ENCODE assay signal across 39 cellular contexts in genomic region chr7:104903781-104904180, GRCh38.
"Had no signal": no experiment of that assay in that cellular context is flagged by ENCODE, and none has a peak within 500 bp of the region (broad histone marks: within the 10 kb centered on the region; RNA-seq: fewer than 3 reads in every experiment).

No MANE protein-coding gene starts in this region.

- H3K9me3 ChIP-seq: adrenal gland, ascending aorta, body of pancreas, breast epithelium had no signal

- H3K36me3 ChIP-seq: adrenal gland, ascending aorta, brain microvascular endothelial cell, breast epithelium, cardiac muscle cell had no signal

- DNase-seq: activated effector memory CD4-positive, alpha-beta T cell treated with anti-CD3 and anti-CD28 coated beads, Interleukin-2, amount 50 U/mL, for 16 hours; activated effector memory CD4-positive, alpha-beta T cell treated with Interleukin-2 at 50 U/mL for 16 hours; activated gamma-delta T cell; activated gamma-delta T cell treated with Interleukin-2 at 50 U/mL for 16 hours; activated naive CD4-positive, alpha-beta T cell; activated naive CD4-positive, alpha-beta T cell treated with anti-CD3 and anti-CD28 coated beads for 36 hours; activated naive CD4-positive, alpha-beta T cell treated with anti-CD3 and anti-CD28 coated beads, Interleukin-2, amount 10 ng/mL, durations not matched to agents 7 days and 5 days; activated naive CD4-positive, alpha-beta T cell treated with anti-CD3 and anti-CD28 coated beads, Interleukin-2, amount 50 U/mL, for 16 hours; activated naive CD4-positive, alpha-beta T cell treated with Interleukin-2 at 50 U/mL for 16 hours; activated naive CD8-positive, alpha-beta T cell treated with anti-CD3 and anti-CD28 coated beads for 36 hours; activated naive CD8-positive, alpha-beta T cell treated with anti-CD3 and anti-CD28 coated beads, Interleukin-2, amount 10 ng/mL, durations not matched to agents 7 days and 5 days; activated naive CD8-positive, alpha-beta T cell treated with anti-CD3 and anti-CD28 coated beads, Interleukin-2, amount 50 U/mL, for 24 hours; activated T-cell treated with anti-CD3 and anti-CD28 coated beads, Interleukin-2, amount 50 U/mL, for 1 hour; activated T-cell treated with anti-CD3 and anti-CD28 coated beads, Interleukin-2, amount 50 U/mL, for 24 hours; activated T-cell treated with anti-CD3 and anti-CD28 coated beads, Interleukin-2, amount 50 U/mL, for 4 hours; activated T-cell treated with anti-CD3 and anti-CD28 coated beads, Interleukin-2, amount 50 U/mL, for 48 hours; activated T-cell treated with anti-CD3 and anti-CD28 coated beads, Interleukin-2, amount 50 U/mL, for 72 hours; adrenal gland; amniotic stem cell; amygdala; anterior cingulate cortex; body of pancreas; brain microvascular endothelial cell; caudate nucleus; central memory CD4-positive, alpha-beta T cell; cerebellar nuclear complex had no signal

- H3K4me1 Mint-ChIP-seq: activated naive CD4-positive, alpha-beta T cell treated with anti-CD3 and anti-CD28 coated beads, Interleukin-2, amount 10 ng/mL, durations not matched to agents 7 days and 5 days; activated naive CD4-positive, alpha-beta T cell treated with anti-CD3 and anti-CD28 coated beads, Interleukin-2, amount 50 U/mL, for 24 hours; activated naive CD8-positive, alpha-beta T cell treated with anti-CD3 and anti-CD28 coated beads for 36 hours; activated naive CD8-positive, alpha-beta T cell treated with anti-CD3 and anti-CD28 coated beads, Interleukin-2, amount 50 U/mL, for 24 hours; activated T-helper 17 cell treated with anti-CD3 and anti-CD28 coated beads, Interleukin-2, amount 50 U/mL, for 72 hours; central memory CD8-positive, alpha-beta T cell had no signal

- H3K27ac ChIP-seq: adrenal gland, ascending aorta, body of pancreas, brain microvascular endothelial cell, breast epithelium, cardiac muscle cell had no signal

- H3K9me3 Mint-ChIP-seq: activated naive CD4-positive, alpha-beta T cell treated with anti-CD3 and anti-CD28 coated beads for 36 hours; activated naive CD4-positive, alpha-beta T cell treated with anti-CD3 and anti-CD28 coated beads, Interleukin-2, amount 10 ng/mL, durations not matched to agents 7 days and 5 days; activated naive CD4-positive, alpha-beta T cell treated with anti-CD3 and anti-CD28 coated beads, Interleukin-2, amount 50 U/mL, for 24 hours; activated naive CD4-positive, alpha-beta T cell treated with anti-CD3 and anti-CD28 coated beads, Interleukin-2, amount 50 U/mL, for 72 hours; activated naive CD8-positive, alpha-beta T cell treated with anti-CD3 and anti-CD28 coated beads for 36 hours; activated naive CD8-positive, alpha-beta T cell treated with anti-CD3 and anti-CD28 coated beads, Interleukin-2, amount 10 ng/mL, durations not matched to agents 7 days and 5 days; activated naive CD8-positive, alpha-beta T cell treated with anti-CD3 and anti-CD28 coated beads, Interleukin-2, amount 50 U/mL, for 24 hours; activated T-cell treated with anti-CD3 and anti-CD28 coated beads, Interleukin-2, amount 50 U/mL, for 24 hours; activated T-cell treated with anti-CD3 and anti-CD28 coated beads, Interleukin-2, amount 50 U/mL, for 4 hours; activated T-cell treated with anti-CD3 and anti-CD28 coated beads, Interleukin-2, amount 50 U/mL, for 72 hours; activated T-helper 1 cell treated with anti-CD3 and anti-CD28 coated beads, Interleukin-12 subunit alpha, Interleukin-12 subunit beta, Interleukin-2, Interleukin-4 antibody, amounts not matched to agents 30 ng/mL and 10 ng/mL and 1 ng/mL, durations not matched to agents 14 hours and 24 hours and 36 hours; activated T-helper 17 cell treated with anti-CD3 and anti-CD28 coated beads, Interleukin-2, amount 50 U/mL, for 72 hours; activated T-helper 2 cell treated with anti-CD3 and anti-CD28 coated beads, Interferon-gamma antibody, Interleukin-2, Interleukin-4, amounts not matched to agents 10 μg/mL and 5 μg/mL and 100 μg/mL, durations not matched to agents 14 hours and 24 hours and 36 hours; central memory CD8-positive, alpha-beta T cell had no signal

- H3K4me3 ChIP-seq: adrenal gland, ascending aorta, body of pancreas, breast epithelium, cardiac muscle cell had no signal

- FAIRE-seq: astrocyte, bronchial epithelial cell had no signal

- H3K4me1 ChIP-seq: adrenal gland, ascending aorta, body of pancreas, breast epithelium had no signal

- H3K4me3 Mint-ChIP-seq: activated naive CD4-positive, alpha-beta T cell treated with anti-CD3 and anti-CD28 coated beads for 36 hours; activated naive CD4-positive, alpha-beta T cell treated with anti-CD3 and anti-CD28 coated beads, Interleukin-2, amount 10 ng/mL, durations not matched to agents 7 days and 5 days; activated naive CD4-positive, alpha-beta T cell treated with anti-CD3 and anti-CD28 coated beads, Interleukin-2, amount 50 U/mL, for 24 hours; activated naive CD8-positive, alpha-beta T cell; activated naive CD8-positive, alpha-beta T cell treated with anti-CD3 and anti-CD28 coated beads for 36 hours; activated naive CD8-positive, alpha-beta T cell treated with anti-CD3 and anti-CD28 coated beads, Interleukin-2, amount 10 ng/mL, durations not matched to agents 7 days and 5 days; activated naive CD8-positive, alpha-beta T cell treated with anti-CD3 and anti-CD28 coated beads, Interleukin-2, amount 50 U/mL, for 24 hours; activated T-cell treated with anti-CD3 and anti-CD28 coated beads, Interleukin-2, amount 50 U/mL, for 24 hours; activated T-cell treated with anti-CD3 and anti-CD28 coated beads, Interleukin-2, amount 50 U/mL, for 4 hours; activated T-cell treated with anti-CD3 and anti-CD28 coated beads, Interleukin-2, amount 50 U/mL, for 72 hours; activated T-helper 1 cell treated with anti-CD3 and anti-CD28 coated beads, Interleukin-12 subunit alpha, Interleukin-12 subunit beta, Interleukin-2, Interleukin-4 antibody, amounts not matched to agents 30 ng/mL and 10 ng/mL and 1 ng/mL, durations not matched to agents 14 hours and 24 hours and 36 hours; activated T-helper 17 cell treated with anti-CD3 and anti-CD28 coated beads, Interleukin-2, amount 50 U/mL, for 72 hours; brain; central memory CD8-positive, alpha-beta T cell had no signal

- H3K27ac Mint-ChIP-seq: activated naive CD4-positive, alpha-beta T cell treated with anti-CD3 and anti-CD28 coated beads for 36 hours; activated naive CD4-positive, alpha-beta T cell treated with anti-CD3 and anti-CD28 coated beads, Interleukin-2, amount 10 ng/mL, durations not matched to agents 7 days and 5 days; activated naive CD4-positive, alpha-beta T cell treated with anti-CD3 and anti-CD28 coated beads, Interleukin-2, amount 50 U/mL, for 24 hours; activated naive CD4-positive, alpha-beta T cell treated with anti-CD3 and anti-CD28 coated beads, Interleukin-2, amount 50 U/mL, for 72 hours; activated naive CD8-positive, alpha-beta T cell; activated naive CD8-positive, alpha-beta T cell treated with anti-CD3 and anti-CD28 coated beads for 36 hours; activated naive CD8-positive, alpha-beta T cell treated with anti-CD3 and anti-CD28 coated beads, Interleukin-2, amount 10 ng/mL, durations not matched to agents 7 days and 5 days; activated naive CD8-positive, alpha-beta T cell treated with anti-CD3 and anti-CD28 coated beads, Interleukin-2, amount 50 U/mL, for 24 hours; activated T-cell treated with anti-CD3 and anti-CD28 coated beads, Interleukin-2, amount 50 U/mL, for 24 hours; activated T-cell treated with anti-CD3 and anti-CD28 coated beads, Interleukin-2, amount 50 U/mL, for 72 hours; activated T-helper 1 cell treated with anti-CD3 and anti-CD28 coated beads, Interleukin-12 subunit alpha, Interleukin-12 subunit beta, Interleukin-2, Interleukin-4 antibody, amounts not matched to agents 30 ng/mL and 10 ng/mL and 1 ng/mL, durations not matched to agents 14 hours and 24 hours and 36 hours; activated T-helper 17 cell treated with anti-CD3 and anti-CD28 coated beads, Interleukin-2, amount 50 U/mL, for 72 hours; activated T-helper 2 cell treated with anti-CD3 and anti-CD28 coated beads, Interferon-gamma antibody, Interleukin-2, Interleukin-4, amounts not matched to agents 10 μg/mL and 5 μg/mL and 100 μg/mL, durations not matched to agents 14 hours and 24 hours and 36 hours; brain had no signal

- H3K36me3 Mint-ChIP-seq: activated naive CD4-positive, alpha-beta T cell treated with anti-CD3 and anti-CD28 coated beads, Interleukin-2, amount 10 ng/mL, durations not matched to agents 7 days and 5 days; activated naive CD4-positive, alpha-beta T cell treated with anti-CD3 and anti-CD28 coated beads, Interleukin-2, amount 50 U/mL, for 24 hours; activated naive CD4-positive, alpha-beta T cell treated with anti-CD3 and anti-CD28 coated beads, Interleukin-2, amount 50 U/mL, for 72 hours; activated naive CD8-positive, alpha-beta T cell; activated naive CD8-positive, alpha-beta T cell treated with anti-CD3 and anti-CD28 coated beads for 36 hours; activated naive CD8-positive, alpha-beta T cell treated with anti-CD3 and anti-CD28 coated beads, Interleukin-2, amount 10 ng/mL, durations not matched to agents 7 days and 5 days; brain had no signal

- ATAC-seq: activated naive CD4-positive, alpha-beta T cell treated with anti-CD3 and anti-CD28 coated beads, Interleukin-2, amount 50 U/mL, for 72 hours; activated naive CD8-positive, alpha-beta T cell treated with anti-CD3 and anti-CD28 coated beads, Interleukin-2, amount 50 U/mL, for 24 hours; activated T-cell treated with anti-CD3 and anti-CD28 coated beads, Interleukin-2, amount 50 U/mL, for 4 hours; activated T-cell treated with anti-CD3 and anti-CD28 coated beads, Interleukin-2, amount 50 U/mL, for 72 hours; activated T-helper 17 cell treated with anti-CD3 and anti-CD28 coated beads, Interleukin-2, amount 50 U/mL, for 72 hours; body of pancreas had no signal

- H3K27me3 Mint-ChIP-seq: activated naive CD8-positive, alpha-beta T cell treated with anti-CD3 and anti-CD28 coated beads for 36 hours had no signal

- H3K27me3 ChIP-seq: adrenal gland, ascending aorta, body of pancreas, brain microvascular endothelial cell, breast epithelium, cardiac muscle cell had no signal
